ENCODE assay signal across 9 cellular contexts in genomic region chr1:154433161-154433681, GRCh38. TPM values are rescaled to one million over a fixed set of nuclear protein-coding genes. Genes with fewer than 3 reads are reported as not detected.
A peak's percentile ranks its signal among the peaks of the same experiment; 100 is the strongest.
DNase-seq lines count a peak whose midpoint lies in the region; ATAC-seq and TF ChIP-seq lines count a peak whose summit lies in the region.
"Had no signal": no experiment of that assay in that cellular context is flagged by ENCODE, and none has a peak within 500 bp of the region (broad histone marks: within the 10 kb centered on the region; RNA-seq: fewer than 3 reads in every experiment).

No MANE protein-coding gene starts in this region.

- no peak overlapping the region for H3K4me3 ChIP-seq in left lung
- H3K4me3 ChIP-seq in stomach smooth muscle (ENCODE audit: low read length in 2 of 2), result peak overlapping the region; percentile 18 to 35
- no peak overlapping the region for H3K4me3 ChIP-seq in WERI-Rb-1 (ENCODE audit: low read depth, low read length)

- H3K27ac ChIP-seq in left lung (peak overlapping the region; percentile 45 to 81), stomach smooth muscle (ENCODE audit: low read length) (peak overlapping the region; percentile 96), WERI-Rb-1 (no peak overlapping the region)

- peak overlapping the region; percentile 61 to 68 for H3K9ac ChIP-seq in stomach smooth muscle (ENCODE audit: low read length in 2 of 2)

- H3K9me3 ChIP-seq in left lung, result no peaks in the 10 kb centered on the region
- no peaks in the 10 kb centered on the region for H3K9me3 ChIP-seq in stomach smooth muscle (ENCODE audit: control insufficient read depth in 2 of 2, low read length in 2 of 2)
- peaks cover 3% of the 10 kb centered on the region for H3K9me3 ChIP-seq in WERI-Rb-1 (ENCODE audit: severe bottlenecking)

- TF ChIP-seq CTCF in left lung (IDR thresholded peaks at IDR 0.05) (no peak), WERI-Rb-1 (IDR thresholded peaks at IDR 0.05; ENCODE audit: low read depth, low read length) (no peak)

- H3K4me1 ChIP-seq in left lung, result peaks cover 17 to 68% of the 10 kb centered on the region in 2 donors
- H3K4me1 ChIP-seq in stomach smooth muscle (ENCODE audit: control insufficient read depth, insufficient read depth, low read length), result peaks cover 70% of the 10 kb centered on the region

- peak; percentile 83 for DNase-seq in activated effector memory CD4-positive, alpha-beta T cell treated with anti-CD3 and anti-CD28 coated beads, Interleukin-2, amount 50 U/mL, for 16 hours
- no peak for DNase-seq in activated effector memory CD4-positive, alpha-beta T cell treated with Interleukin-2 at 50 U/mL for 16 hours
- peak; percentile 60 to 68 for DNase-seq in activated T-cell treated with anti-CD3 and anti-CD28 coated beads, Interleukin-2, amount 50 U/mL, for 48 hours
- DNase-seq in left lung (peak in 1 of 2 donors; percentile 62), WERI-Rb-1 (no peak), NCI-H82 (lab: John Stamatoyannopoulos, UW) (no peak)
- DNase-seq: HFFc6 had no signal

- no peaks in the 10 kb centered on the region for H3K27me3 ChIP-seq in left lung
- no peaks in the 10 kb centered on the region for H3K27me3 ChIP-seq in stomach smooth muscle (ENCODE audit: control insufficient read depth in 1 of 2, insufficient read depth in 2 of 2, low read length in 2 of 2)
- peaks cover 100% of the 10 kb centered on the region for H3K27me3 ChIP-seq in WERI-Rb-1 (ENCODE audit: insufficient read depth, low read depth, severe bottlenecking)

- H3K36me3 ChIP-seq in left lung, result peaks cover 0 to 69% of the 10 kb centered on the region in 2 donors
- peaks cover 0 to 5% of the 10 kb centered on the region in 2 donors for H3K36me3 ChIP-seq in stomach smooth muscle (ENCODE audit: control insufficient read depth in 2 of 2, insufficient read depth in 2 of 2, low read length in 2 of 2)
- H3K36me3 ChIP-seq in WERI-Rb-1, result no peaks in the 10 kb centered on the region

- intact Hi-C loops in left lung (cut with DNase I), result no loop called here

- ATAC-seq in left lung (peak; percentile 31), GM21360 (IDR thresholded peaks at IDR 0.05; ENCODE audit: unreplicated experiment) (no peak)

RNA-seq across cellular contexts. Expression of gene IL6R, which starts 28.1 kb away (rescaled TPM):
- total RNA-seq in left lung, result 10 to 100 TPM; 45.0 to 65.3 TPM

Comparison
In these comparisons a context has a peak if more than half of its experiments do, and no peak if none do; other contexts are left out.
1. DNase-seq: peak in activated effector memory CD4-positive, alpha-beta T cell treated with anti-CD3 and anti-CD28 coated beads, Interleukin-2, amount 50 U/mL, for 16 hours (single experiment) and activated T-cell treated with anti-CD3 and anti-CD28 coated beads, Interleukin-2, amount 50 U/mL, for 48 hours (2 of 2); none in activated effector memory CD4-positive, alpha-beta T cell treated with Interleukin-2 at 50 U/mL for 16 hours (single experiment), WERI-Rb-1 (single experiment) and NCI-H82 (single experiment).
2. H3K4me3 ChIP-seq: peak in stomach smooth muscle (2 of 2); none in left lung (0 of 2) and WERI-Rb-1 (single experiment).